In genomic region chr7:33701927-33702326, GRCh38 we compare ENCODE assay signal across 23 cellular contexts.
DNase-seq lines count a peak whose midpoint lies in the region; ATAC-seq, FAIRE-seq and TF ChIP-seq lines count a peak whose summit lies in the region.
"Had no signal": no experiment of that assay in that cellular context is flagged by ENCODE, and none has a peak within 500 bp of the region (broad histone marks: within the 10 kb centered on the region; RNA-seq: fewer than 3 reads in every experiment).

No MANE protein-coding gene starts in this region.

- peak overlapping the region; percentile 93 to 99 (median 96) for H3K27ac Mint-ChIP-seq in immature natural killer cell
- no peak overlapping the region for H3K27ac Mint-ChIP-seq in activated naive CD4-positive, alpha-beta T cell treated with anti-CD3 and anti-CD28 coated beads, Interleukin-2, amount 50 U/mL, for 72 hours
- H3K27ac Mint-ChIP-seq: B cell; CD4-positive, CD25-positive, alpha-beta regulatory T cell; CD8-positive, alpha-beta T cell; GM23338; H9 had no signal

- H3K27me3 ChIP-seq in HepG2 (ENCODE audit: control insufficient read depth in 1 of 2, insufficient read depth in 2 of 2, low read length in 2 of 2) (no peaks in the 10 kb centered on the region), right lobe of liver (no peaks in the 10 kb centered on the region), neural cell (ENCODE audit: insufficient read depth, low read depth, low read length) (no peaks in the 10 kb centered on the region)
- H3K27me3 ChIP-seq: BLaER1 had no signal

- H3K4me3 Mint-ChIP-seq in immature natural killer cell: peak overlapping the region; percentile 67 to 87 (median 82)
- H3K4me3 Mint-ChIP-seq: B cell; CD4-positive, CD25-positive, alpha-beta regulatory T cell; CD8-positive, alpha-beta T cell; GM23338; H9 had no signal

- no peak overlapping the region for H2AFZ ChIP-seq in HepG2 (ENCODE audit: low read length)
- H2AFZ ChIP-seq in neural cell (ENCODE audit: low read depth, low read length): no peak overlapping the region
- H2AFZ ChIP-seq: GM23338 had no signal

- H3K4me1 ChIP-seq in HepG2 (ENCODE audit: insufficient read depth, low read length): peaks cover 76% of the 10 kb centered on the region
- H3K4me1 ChIP-seq in right lobe of liver: no peaks in the 10 kb centered on the region
- H3K4me1 ChIP-seq: BLaER1 had no signal

- POLR2A ChIA-PET in HepG2 (lab: Yijun Ruan, JAX): no interaction called here

- no peak for TF ChIP-seq CTCF in HepG2 (CRISPR knock-in tag; IDR thresholded peaks at IDR 0.05)
- TF ChIP-seq CTCF in right lobe of liver (IDR thresholded peaks at IDR 0.05): no peak
- TF ChIP-seq CTCF in neural cell (IDR thresholded peaks at IDR 0.05; ENCODE audit: poor library complexity, severe bottlenecking): no peak

- H3K27me3 Mint-ChIP-seq in immature natural killer cell (ENCODE audit: low read depth in 3 of 3): peaks cover 0 to 1% (median 0%) of the 10 kb centered on the region in 3 donors
- H3K27me3 Mint-ChIP-seq: CD4-positive, CD25-positive, alpha-beta regulatory T cell had no signal

- CTCF ChIA-PET in HepG2 (lab: Yijun Ruan, JAX; ENCODE audit: low intra/inter-chr PET ratio, low total read pairs): no interaction called here

- no peaks in the 10 kb centered on the region for H3K79me2 ChIP-seq in HepG2 (ENCODE audit: insufficient read depth, low read length)
- H3K79me2 ChIP-seq in neural cell (replicated peaks; ENCODE audit: insufficient read depth, low read length): no peaks in the 10 kb centered on the region

- no peak for FAIRE-seq in HepG2 (lab: Jason Lieb, UNC)
- FAIRE-seq: A204.1, D721Med, GM12878, GM18507 had no signal

- H3K27ac ChIP-seq in HepG2 (ENCODE audit: extremely low read length, insufficient read depth, low read length) (no peak overlapping the region), right lobe of liver (no peak overlapping the region), neural cell (ENCODE audit: low read length) (peak overlapping the region; percentile 29), caudate nucleus (ENCODE audit: low read depth, low read length) (no peak overlapping the region)
- H3K27ac ChIP-seq: 22Rv1, BLaER1, C4-2B had no signal

- H3K36me3 ChIP-seq in HepG2 (replicated peaks in 1 of 2; ENCODE audit: control insufficient read depth in 1 of 2, insufficient read depth in 2 of 2, low read length in 2 of 2) (no peaks in the 10 kb centered on the region), right lobe of liver (no peaks in the 10 kb centered on the region), neural cell (ENCODE audit: insufficient read depth, low read length) (no peaks in the 10 kb centered on the region)
- H3K36me3 ChIP-seq: BLaER1 had no signal

- DNase-seq in HepG2 (ENCODE audit: low spot score) (no peak), right lobe of liver (no peak), immature natural killer cell (no peak), caudate nucleus (lab: John Stamatoyannopoulos, UW) (no peak)
- DNase-seq in activated naive CD4-positive, alpha-beta T cell treated with anti-CD3 and anti-CD28 coated beads, Interleukin-2, amount 50 U/mL, for 72 hours (ENCODE audit: low spot score in 2 of 2): no peak
- DNase-seq: CD4-positive, CD25-positive, alpha-beta regulatory T cell; CD8-positive, alpha-beta T cell; DMS 273 treated with DMSO at 0.1 percent for 48 hours; DMS79; EL; GDM1; H9 had no signal

- intact Hi-C loops in HepG2 (cut with micrococcal nuclease; ENCODE audit: unreplicated experiment) (no loop called here), right lobe of liver (cut with DNase I) (no loop called here)

- peaks cover 13 to 16% (median 16%) of the 10 kb centered on the region in 3 donors for H3K36me3 Mint-ChIP-seq in immature natural killer cell
- H3K36me3 Mint-ChIP-seq in activated naive CD4-positive, alpha-beta T cell treated with anti-CD3 and anti-CD28 coated beads, Interleukin-2, amount 50 U/mL, for 72 hours: peaks cover 31 to 52% of the 10 kb centered on the region in 2 donors

- H3K4me2 ChIP-seq in HepG2 (ENCODE audit: low read depth, low read length): no peak overlapping the region
- no peak overlapping the region for H3K4me2 ChIP-seq in neural cell (ENCODE audit: low read length)
- H3K4me2 ChIP-seq: BLaER1, GM23338 had no signal

- no TSS peak for BruUV-seq in HepG2 (replicated peaks; lab: Mats Ljungman, UMichigan)

- TF ChIP-seq POLR2A in HepG2 (IDR thresholded peaks at IDR 0.05; ENCODE audit: insufficient read depth in 1 of 2, low read depth in 2 of 2, low read length in 2 of 2) (no peak), right lobe of liver (IDR thresholded peaks at IDR 0.05) (no peak)

- H3K9ac ChIP-seq in HepG2 (ENCODE audit: insufficient read depth, low read depth, low read length): no peak overlapping the region
- no peak overlapping the region for H3K9ac ChIP-seq in neural cell (ENCODE audit: low read length)
- H3K9ac ChIP-seq: BLaER1 had no signal

- in situ Hi-C loops in HepG2 (cut with HindIII; ENCODE audit: extremely low pct_ligation_motif_present, low pct_unique_long_range_greater_than_20kb): loop anchor here (25.0 kb wide), 1 partner anchor 515 kb away; no protein-coding TSS in a partner anchor

- 8% methylated on average over 2 of the region's 2 CpGs for WGBS in HepG2 (ENCODE audit: low lambda C conversion rate)
- WGBS in right lobe of liver (ENCODE audit: insufficient coverage, low coverage, low lambda C conversion rate, missing lambda C conversion rate): 63% methylated on average over 2 of the region's 2 CpGs

- no peak for TF ChIP-seq EP300 in HepG2 (IDR thresholded peaks at IDR 0.05; ENCODE audit: low read depth in 2 of 2, low read length in 2 of 2)
- TF ChIP-seq EP300 in HepG2 (CRISPR knock-in tag; IDR thresholded peaks at IDR 0.05; ENCODE audit: borderline replicate concordance): no peak
- TF ChIP-seq EP300 in neural cell (conservative IDR thresholded peaks at IDR 0.05; ENCODE audit: poor library complexity, severe bottlenecking): no peak

- H3K9me2 ChIP-seq in neural cell (ENCODE audit: insufficient read depth, low read length): no peaks in the 10 kb centered on the region

- ATAC-seq in HepG2 (no peak), right lobe of liver (no peak)
- ATAC-seq in activated naive CD4-positive, alpha-beta T cell treated with anti-CD3 and anti-CD28 coated beads, Interleukin-2, amount 50 U/mL, for 72 hours: no peak
- ATAC-seq: CD8-positive, alpha-beta T cell; GM23338; HCT116 had no signal

- H3F3A ChIP-seq in neural cell (ENCODE audit: insufficient read depth, low read length, poor library complexity, severe bottlenecking): no peaks in the 10 kb centered on the region

- peaks cover 0 to 37% (median 12%) of the 10 kb centered on the region in 6 donors for H3K9me3 Mint-ChIP-seq in immature natural killer cell
- H3K9me3 Mint-ChIP-seq in activated naive CD4-positive, alpha-beta T cell treated with anti-CD3 and anti-CD28 coated beads, Interleukin-2, amount 50 U/mL, for 72 hours: peaks cover 35 to 49% of the 10 kb centered on the region in 2 donors

- no peaks in the 10 kb centered on the region for H4K20me1 ChIP-seq in HepG2 (ENCODE audit: insufficient read depth, low read length)
- H4K20me1 ChIP-seq in neural cell (ENCODE audit: insufficient read depth): no peaks in the 10 kb centered on the region
- H4K20me1 ChIP-seq: BLaER1 had no signal

- H3K9me3 ChIP-seq in HepG2 (ENCODE audit: low read length) (no peaks in the 10 kb centered on the region), right lobe of liver (peaks cover 0 to 5% (median 0%) of the 10 kb centered on the region in 4 donors), neural cell (ENCODE audit: low read length) (no peaks in the 10 kb centered on the region)

- H3K4me3 ChIP-seq in HepG2 (replicated peaks in 1 of 3; ENCODE audit: insufficient read depth in 1 of 3, low read depth in 2 of 3, low read length in 3 of 3): no peak overlapping the region
- no peak overlapping the region for H3K4me3 ChIP-seq in right lobe of liver
- no peak overlapping the region for H3K4me3 ChIP-seq in neural cell (ENCODE audit: low read length)
- H3K4me3 ChIP-seq: BLaER1, GM12878, GM23338 had no signal

- TF ChIP-seq RAD21 in HepG2 (CRISPR knock-in tag; IDR thresholded peaks at IDR 0.05) (no peak), neural cell (conservative IDR thresholded peaks at IDR 0.05) (no peak)

- H3K4me1 Mint-ChIP-seq in immature natural killer cell: peaks cover 78 to 79% of the 10 kb centered on the region in 2 donors
- H3K4me1 Mint-ChIP-seq: B cell; CD4-positive, CD25-positive, alpha-beta regulatory T cell had no signal

TF ChIP-seq in HepG2, 621 proteins besides CTCF, POLR2A, EP300 and RAD21 (continues in another document):
- TF ChIP-seq ETV5 (CRISPR knock-in tag; IDR thresholded peaks at IDR 0.05; ENCODE audit: borderline replicate concordance) (no peak), ZNF205 (CRISPR knock-in tag; IDR thresholded peaks at IDR 0.05) (peak; percentile 99), SETDB1 (CRISPR knock-in tag; IDR thresholded peaks at IDR 0.05; ENCODE audit: borderline replicate concordance) (no peak), MED13 (CRISPR knock-in tag; IDR thresholded peaks at IDR 0.05) (no peak)

TF ChIP-seq in neural cell, 6 proteins besides CTCF, POLR2A, EP300 and RAD21 (continues in another document):
- no peak for TF ChIP-seq EZH2 (IDR thresholded peaks at IDR 0.05; ENCODE audit: borderline replicate concordance, insufficient read depth, low read length, poor library complexity, severe bottlenecking)
- TF ChIP-seq POLR2AphosphoS5 (IDR thresholded peaks at IDR 0.05): no peak
- no peak for TF ChIP-seq MXI1 (conservative IDR thresholded peaks at IDR 0.05; ENCODE audit: poor library complexity, severe bottlenecking)
- TF ChIP-seq TAF1 (IDR thresholded peaks at IDR 0.05; ENCODE audit: low read depth): no peak
- TF ChIP-seq SMC3 (conservative IDR thresholded peaks at IDR 0.05; ENCODE audit: poor library complexity): no peak

Comparison
In these comparisons a context has a peak if more than half of its experiments do, and no peak if none do; other contexts are left out.
1. H3K27ac Mint-ChIP-seq: peak in immature natural killer cell (6 of 6); none in activated naive CD4-positive, alpha-beta T cell treated with anti-CD3 and anti-CD28 coated beads, Interleukin-2, amount 50 U/mL, for 72 hours (0 of 2).